Comparison of ENCODE assay signal across 13 cellular contexts in genomic region chr20:57432480-57432873, GRCh38. TPM values are rescaled to one million over a fixed set of nuclear protein-coding genes. Genes with fewer than 3 reads are reported as not detected.
A peak's percentile ranks its signal among the peaks of the same experiment; 100 is the strongest.
DNase-seq lines count a peak whose midpoint lies in the region; ATAC-seq and TF ChIP-seq lines count a peak whose summit lies in the region.
"Had no signal": no experiment of that assay in that cellular context is flagged by ENCODE, and none has a peak within 500 bp of the region (broad histone marks: within the 10 kb centered on the region; RNA-seq: fewer than 3 reads in every experiment).

No MANE protein-coding gene starts in this region.

- no peaks in the 10 kb centered on the region for H3K9me3 Mint-ChIP-seq in activated CD8-positive, alpha-beta memory T cell treated with anti-CD3 and anti-CD28 coated beads, Interleukin-2, amount 10 ng/mL, durations not matched to agents 7 days and 5 days (ENCODE audit: low read depth)
- peaks cover 4% of the 10 kb centered on the region for H3K9me3 Mint-ChIP-seq in dendritic cell treated with granulocyte-macrophage colony-stimulating factor and Interleukin-4, amounts not matched to agents 40 ng/mL and 50 ng/mL, for 4 days

- H3K4me3 Mint-ChIP-seq in activated CD8-positive, alpha-beta memory T cell treated with anti-CD3 and anti-CD28 coated beads, Interleukin-2, amount 10 ng/mL, durations not matched to agents 7 days and 5 days = no peak overlapping the region
- no peak overlapping the region for H3K4me3 Mint-ChIP-seq in dendritic cell treated with granulocyte-macrophage colony-stimulating factor and Interleukin-4, amounts not matched to agents 40 ng/mL and 50 ng/mL, for 4 days
- H3K4me3 Mint-ChIP-seq: neural progenitor cell had no signal

- H3K4me2 ChIP-seq in OCI-LY3 (ENCODE audit: low read length) = peak overlapping the region; percentile 58
- H3K4me2 ChIP-seq: neural progenitor cell, smooth muscle cell had no signal

- H3K4me1 ChIP-seq in OCI-LY3 (ENCODE audit: low read length) (peaks cover 37% of the 10 kb centered on the region), skeletal muscle tissue (ENCODE audit: control insufficient read depth in 3 of 3, insufficient read depth in 3 of 3, low read length in 3 of 3) (peaks cover 41 to 57% (median 56%) of the 10 kb centered on the region in 3 donors), tibial nerve (peaks cover 0 to 16% (median 7%) of the 10 kb centered on the region in 4 donors)
- H3K4me1 ChIP-seq: uterus had no signal

- peaks cover 25% of the 10 kb centered on the region for H3K27me3 ChIP-seq in OCI-LY3 (ENCODE audit: low read depth, low read length)
- no peaks in the 10 kb centered on the region for H3K27me3 ChIP-seq in skeletal muscle tissue (ENCODE audit: control insufficient read depth in 3 of 3, insufficient read depth in 3 of 3, low read length in 3 of 3)
- no peaks in the 10 kb centered on the region for H3K27me3 ChIP-seq in tibial nerve
- H3K27me3 ChIP-seq: left lung, neural progenitor cell, uterus had no signal

- no peaks in the 10 kb centered on the region for H4K20me1 ChIP-seq in OCI-LY3 (ENCODE audit: insufficient read depth, low read length)

- intact Hi-C loops in dendritic cell treated with granulocyte-macrophage colony-stimulating factor and Interleukin-4, amounts not matched to agents 40 ng/mL and 50 ng/mL, for 4 days (cut with micrococcal nuclease) = loop anchor here (5.0 kb wide), 1 partner anchor 40 kb away; the partner anchor contains the start of gene RBM38

- H3K79me2 ChIP-seq in OCI-LY3 (ENCODE audit: low read length) = no peaks in the 10 kb centered on the region

- H3K27ac ChIP-seq in OCI-LY3 (ENCODE audit: low read length) (peak overlapping the region; percentile 68), skeletal muscle tissue (ENCODE audit: low read depth, low read length) (peak overlapping the region; percentile 65), tibial nerve (no peak overlapping the region)
- H3K27ac ChIP-seq: neural progenitor cell, uterus had no signal

- peaks cover 5% of the 10 kb centered on the region for H3K36me3 Mint-ChIP-seq in activated CD8-positive, alpha-beta memory T cell treated with anti-CD3 and anti-CD28 coated beads, Interleukin-2, amount 10 ng/mL, durations not matched to agents 7 days and 5 days
- H3K36me3 Mint-ChIP-seq in dendritic cell treated with granulocyte-macrophage colony-stimulating factor and Interleukin-4, amounts not matched to agents 40 ng/mL and 50 ng/mL, for 4 days (ENCODE audit: low read depth) = no peaks in the 10 kb centered on the region
- H3K36me3 Mint-ChIP-seq: neural progenitor cell had no signal

- H2AFZ ChIP-seq in OCI-LY3 (ENCODE audit: low read depth, low read length) = peak overlapping the region; percentile 48
- H2AFZ ChIP-seq: neural progenitor cell had no signal

- H3K4me3 ChIP-seq in OCI-LY3 (ENCODE audit: low read length) = peak overlapping the region; percentile 8; the same call in 1 of the 2 replicates
- H3K4me3 ChIP-seq in skeletal muscle tissue (ENCODE audit: low read length in 3 of 3) = no peak overlapping the region
- no peak overlapping the region for H3K4me3 ChIP-seq in tibial nerve
- H3K4me3 ChIP-seq: left lung, neural progenitor cell, smooth muscle cell, uterus had no signal

- TF ChIP-seq POLR2A in tibial nerve (IDR thresholded peaks at IDR 0.05) = no peak

- H3K9ac ChIP-seq in OCI-LY3 (ENCODE audit: low read length) = peak overlapping the region; percentile 54
- peak overlapping the region in 2 of 3 donors; percentile 53 to 74 for H3K9ac ChIP-seq in skeletal muscle tissue (ENCODE audit: low read depth in 1 of 3, low read length in 3 of 3)
- H3K9ac ChIP-seq: neural progenitor cell had no signal

- H3K27ac Mint-ChIP-seq in activated CD8-positive, alpha-beta memory T cell treated with anti-CD3 and anti-CD28 coated beads, Interleukin-2, amount 10 ng/mL, durations not matched to agents 7 days and 5 days = peak overlapping the region; percentile 86
- H3K27ac Mint-ChIP-seq in dendritic cell treated with granulocyte-macrophage colony-stimulating factor and Interleukin-4, amounts not matched to agents 40 ng/mL and 50 ng/mL, for 4 days = peak overlapping the region; percentile 69
- H3K27ac Mint-ChIP-seq: neural progenitor cell had no signal

- TF ChIP-seq CTCF in OCI-LY3 (IDR thresholded peaks at IDR 0.05; ENCODE audit: low read depth, low read length) = no peak
- TF ChIP-seq CTCF in tibial nerve (IDR thresholded peaks at IDR 0.05) = no peak

- H3K27me3 Mint-ChIP-seq in activated CD8-positive, alpha-beta memory T cell treated with anti-CD3 and anti-CD28 coated beads, Interleukin-2, amount 10 ng/mL, durations not matched to agents 7 days and 5 days = peaks cover 15% of the 10 kb centered on the region
- peaks cover 23% of the 10 kb centered on the region for H3K27me3 Mint-ChIP-seq in dendritic cell treated with granulocyte-macrophage colony-stimulating factor and Interleukin-4, amounts not matched to agents 40 ng/mL and 50 ng/mL, for 4 days

- TF ChIP-seq EP300 in tibial nerve (IDR thresholded peaks at IDR 0.05) = no peak

- 77 to 87% methylated on average over 7 of the region's 7 CpGs for WGBS in tibial nerve, 2 donors

- ATAC-seq in activated CD8-positive, alpha-beta memory T cell treated with anti-CD3 and anti-CD28 coated beads, Interleukin-2, amount 10 ng/mL, durations not matched to agents 7 days and 5 days = no peak
- no peak for ATAC-seq in HG03025 (IDR thresholded peaks at IDR 0.05; ENCODE audit: low FRiP score, unreplicated experiment)

- DNase-seq in activated CD8-positive, alpha-beta memory T cell treated with anti-CD3 and anti-CD28 coated beads, Interleukin-2, amount 10 ng/mL, durations not matched to agents 7 days and 5 days = no peak
- DNase-seq in activated CD8-positive, alpha-beta memory T cell treated with anti-CD3 and anti-CD28 coated beads, Interleukin-2, amount 50 U/mL, for 4 hours = no peak
- DNase-seq in AG08395 (ENCODE audit: low spot score) (no peak), tibial nerve (ENCODE audit: low spot score in 2 of 2) (no peak)
- DNase-seq: T1000, uterus had no signal

- no peaks in the 10 kb centered on the region for H3K9me3 ChIP-seq in OCI-LY3 (ENCODE audit: insufficient read depth, low read length)
- H3K9me3 ChIP-seq in skeletal muscle tissue (ENCODE audit: control insufficient read depth in 3 of 3, low read length in 3 of 3) = peaks cover 0 to 1% (median 0%) of the 10 kb centered on the region in 3 donors
- peaks cover 0 to 8% (median 0%) of the 10 kb centered on the region in 4 donors for H3K9me3 ChIP-seq in tibial nerve
- H3K9me3 ChIP-seq: left lung, uterus had no signal

- H3K36me3 ChIP-seq in OCI-LY3 (replicated peaks; ENCODE audit: low read depth, low read length) = no peaks in the 10 kb centered on the region
- H3K36me3 ChIP-seq in skeletal muscle tissue (ENCODE audit: control insufficient read depth in 3 of 3, insufficient read depth in 3 of 3, low read length in 3 of 3) = no peaks in the 10 kb centered on the region
- no peaks in the 10 kb centered on the region for H3K36me3 ChIP-seq in tibial nerve
- H3K36me3 ChIP-seq: left lung, neural progenitor cell, uterus had no signal

- H3K4me1 Mint-ChIP-seq in activated CD8-positive, alpha-beta memory T cell treated with anti-CD3 and anti-CD28 coated beads, Interleukin-2, amount 10 ng/mL, durations not matched to agents 7 days and 5 days = peaks cover 56% of the 10 kb centered on the region
- peaks cover 76% of the 10 kb centered on the region for H3K4me1 Mint-ChIP-seq in dendritic cell treated with granulocyte-macrophage colony-stimulating factor and Interleukin-4, amounts not matched to agents 40 ng/mL and 50 ng/mL, for 4 days (ENCODE audit: low read depth)

- CTCF ChIA-PET in activated CD8-positive, alpha-beta memory T cell treated with anti-CD3 and anti-CD28 coated beads, Interleukin-2, amount 10 ng/mL, durations not matched to agents 7 days and 5 days (lab: Charles Lee) = interaction anchor here (0.9 to 4.5 kb wide), 9 partner anchors 15 to 86 kb away, joined by 3 to 26 read pairs (median 5); partner anchors contain the start of gene RBM38

RNA-seq across cellular contexts. Expression of gene RBM38, which starts 41.3 kb away (rescaled TPM):
- total RNA-seq in activated CD8-positive, alpha-beta memory T cell treated with anti-CD3 and anti-CD28 coated beads, Interleukin-2, amount 10 ng/mL, durations not matched to agents 7 days and 5 days = 10 to 100 TPM; 74.8 to 91.9 TPM
- total RNA-seq in skeletal muscle tissue = 60.0 TPM
- 10 to 100 TPM in 1 of 4 donors, 1 to 10 TPM in 3; 4.8 to 14.4 (median 5.8) TPM for total RNA-seq in tibial nerve

Comparison
In these comparisons a context has a peak if more than half of its experiments do, and no peak if none do; other contexts are left out.
1. H3K27ac ChIP-seq: peak in OCI-LY3 (single experiment) and skeletal muscle tissue (single experiment); none in tibial nerve (0 of 4).